In genomic region chr1:63866085-63866484, GRCh38 we compare ENCODE assay signal across 25 cellular contexts.
DNase-seq lines count a peak whose midpoint lies in the region; ATAC-seq and TF ChIP-seq lines count a peak whose summit lies in the region.
"Had no signal": no experiment of that assay in that cellular context is flagged by ENCODE, and none has a peak within 500 bp of the region (broad histone marks: within the 10 kb centered on the region; RNA-seq: fewer than 3 reads in every experiment).

No MANE protein-coding gene starts in this region.

- WGBS in mesendoderm (ENCODE audit: extremely low coverage, insufficient coverage, low lambda C conversion rate): no CpG with 5 or more reads among the region's 3 CpGs

- H2BK120ac ChIP-seq in mesendoderm (ENCODE audit: low read depth, low read length): peak overlapping the region; percentile 73

- CTCF ChIA-PET in Panc1 (lab: Charles Lee): interaction anchor here (1.2 kb wide), 1 partner anchor 18 kb away, joined by 3 read pairs; no protein-coding TSS in a partner anchor

- no peak overlapping the region for H3K4me2 ChIP-seq in mesendoderm (ENCODE audit: low read length)
- H3K4me2 ChIP-seq: A549 had no signal

- no peaks in the 10 kb centered on the region for H3K9me3 ChIP-seq in Panc1 (ENCODE audit: control insufficient read depth, insufficient read depth, low read depth, low read length)
- H3K9me3 ChIP-seq: A549, Caco-2 had no signal

- H4K5ac ChIP-seq in mesendoderm (ENCODE audit: low read length): no peak overlapping the region

- H2AK5ac ChIP-seq in mesendoderm (ENCODE audit: low read length): no peak overlapping the region

- peaks cover 2% of the 10 kb centered on the region for H3K79me2 ChIP-seq in mesendoderm (ENCODE audit: control insufficient read depth, insufficient read depth, low read length)

- H2BK15ac ChIP-seq in mesendoderm (replicated peaks; ENCODE audit: low read depth): no peak overlapping the region

- H3K4me3 ChIP-seq in Panc1 (ENCODE audit: low read depth in 2 of 2, low read length in 2 of 2): no peak overlapping the region
- no peak overlapping the region for H3K4me3 ChIP-seq in mesendoderm (ENCODE audit: low read length)
- H3K4me3 ChIP-seq: A549, K562 had no signal

- POLR2A ChIA-PET in Panc1 (lab: Charles Lee): no interaction called here

- H3K27ac ChIP-seq in Panc1 (ENCODE audit: low read length): peak overlapping the region; percentile 1; the same call in 1 of the 2 replicates
- H3K27ac ChIP-seq in mesendoderm (ENCODE audit: low read depth, low read length): no peak overlapping the region
- H3K27ac ChIP-seq: A549, C4-2B, RWPE1 had no signal

- no peak overlapping the region for H3K23ac ChIP-seq in mesendoderm (ENCODE audit: low read length)

- no TSS peak for BruUV-seq in Panc1 (replicated peaks; lab: Mats Ljungman, UMichigan)

- in situ Hi-C loops in Panc1 (cut with HindIII; ENCODE audit: low pct_unique_long_range_greater_than_20kb, low sequenced_read_pairs): no loop called here

- H3K4ac ChIP-seq in mesendoderm (ENCODE audit: low read depth, low read length): no peak overlapping the region

- H3K9ac ChIP-seq in mesendoderm (ENCODE audit: low read length): no peak overlapping the region

- H3K36me3 ChIP-seq in Panc1 (ENCODE audit: control insufficient read depth, insufficient read depth, low read length) (no peaks in the 10 kb centered on the region), mesendoderm (ENCODE audit: control insufficient read depth, insufficient read depth, low read length) (no peaks in the 10 kb centered on the region)

- H3K27me3 ChIP-seq in Panc1 (ENCODE audit: control insufficient read depth, insufficient read depth, low read length) (no peaks in the 10 kb centered on the region), mesendoderm (ENCODE audit: insufficient read depth, low read length, poor library complexity) (no peaks in the 10 kb centered on the region)

- TF ChIP-seq CTCF in Panc1 (IDR thresholded peaks at IDR 0.05): no peak

- intact Hi-C loops in Panc1 (cut with micrococcal nuclease; ENCODE audit: unreplicated experiment): loop anchor here (10.0 kb wide), 1 partner anchor 91 kb away; the partner anchor contains the start of gene ROR1

- peak overlapping the region; percentile 51 for H3K18ac ChIP-seq in mesendoderm (ENCODE audit: low read length)

- H2BK5ac ChIP-seq in mesendoderm (ENCODE audit: low read length): no peak overlapping the region

- DNase-seq in Panc1 (ENCODE audit: low read depth, low spot score) (no peak), astrocyte of the hippocampus (ENCODE audit: low read depth, low spot score) (peak; percentile 59), mesendoderm (no peak), NCI-H1436 (lab: John Stamatoyannopoulos, UW) (no peak), AG08395 (ENCODE audit: low spot score) (no peak)
- no peak for DNase-seq in activated CD4-positive, alpha-beta T cell treated with anti-CD3 and anti-CD28 coated beads for 4 hours
- DNase-seq: Caco-2; CD8-positive, alpha-beta T cell; DMS79 treated with DMSO at 0.1 percent for 48 hours; GF-D8; MV-4-11; NCI-H1105; NCI-H146; NCI-H1930; NCI-H2107; NCI-H524 treated with DMSO at 0.1 percent for 48 hours; NCI-H82; NK-92 treated with Interleukin-12 subunit alpha and Interleukin-12 subunit beta, amount 100 ng/mL, for 24 hours; SHP77; SW 1271 had no signal

- H3K79me1 ChIP-seq in mesendoderm (ENCODE audit: low read length): peaks cover 8% of the 10 kb centered on the region

- H3K56ac ChIP-seq in mesendoderm (ENCODE audit: low read length): no peak overlapping the region

- peak overlapping the region; percentile 56 for H4K8ac ChIP-seq in mesendoderm (ENCODE audit: low read depth, low read length)

- ATAC-seq in Panc1 (no peak), HG03280 (IDR thresholded peaks at IDR 0.05; ENCODE audit: unreplicated experiment) (no peak)
- ATAC-seq: A549; CD8-positive, alpha-beta T cell; K562 had no signal

- peaks cover 54% of the 10 kb centered on the region for H3K4me1 ChIP-seq in Panc1 (ENCODE audit: control insufficient read depth, insufficient read depth, low read length)
- peaks cover 3% of the 10 kb centered on the region for H3K4me1 ChIP-seq in mesendoderm (ENCODE audit: control insufficient read depth, low read depth, low read length)
- H3K4me1 ChIP-seq: Caco-2 had no signal
